Comparison of ENCODE assay signal across 13 cellular contexts in genomic region chr15:65305776-65306175, GRCh38. TPM values are rescaled to one million over a fixed set of nuclear protein-coding genes. Genes with fewer than 3 reads are reported as not detected.
DNase-seq lines count a peak whose midpoint lies in the region; ATAC-seq and TF ChIP-seq lines count a peak whose summit lies in the region.
"Had no signal": no experiment of that assay in that cellular context is flagged by ENCODE, and none has a peak within 500 bp of the region (broad histone marks: within the 10 kb centered on the region; RNA-seq: fewer than 3 reads in every experiment).

No MANE protein-coding gene starts in this region.

- peaks cover 6% of the 10 kb centered on the region for H3K27me3 Mint-ChIP-seq in CD4-positive, alpha-beta T cell
- H3K27me3 Mint-ChIP-seq in T-helper 17 cell (no peaks in the 10 kb centered on the region), CD14-positive monocyte (ENCODE audit: low read depth in 3 of 3) (no peaks in the 10 kb centered on the region)

- no peak overlapping the region for H4K8ac ChIP-seq in mesenchymal stem cell (ENCODE audit: low read length)

- no peaks in the 10 kb centered on the region for H3K79me1 ChIP-seq in mesenchymal stem cell (replicated peaks; ENCODE audit: low read length, poor library complexity, severe bottlenecking)

- H3K27ac ChIP-seq in CD4-positive, alpha-beta T cell (ENCODE audit: low read depth, low read length): no peak overlapping the region
- no peak overlapping the region for H3K27ac ChIP-seq in mesenchymal stem cell (ENCODE audit: low read length, poor library complexity, severe bottlenecking)

- H3K4me3 Mint-ChIP-seq in CD4-positive, alpha-beta T cell: peak overlapping the region; percentile 55
- no peak overlapping the region for H3K4me3 Mint-ChIP-seq in T-helper 17 cell
- H3K4me3 Mint-ChIP-seq in CD14-positive monocyte: no peak overlapping the region

- H2BK15ac ChIP-seq in mesenchymal stem cell (ENCODE audit: low read depth, poor library complexity, severe bottlenecking): no peak overlapping the region

- no peak overlapping the region for H3K4ac ChIP-seq in mesenchymal stem cell (ENCODE audit: low read depth in 1 of 2, low read length in 2 of 2)

- WGBS in mesenchymal stem cell: no CpG with 5 or more reads among the region's 3 CpGs

- H3K18ac ChIP-seq in mesenchymal stem cell (ENCODE audit: low read depth in 1 of 2, low read length in 2 of 2): no peak overlapping the region

- no peak overlapping the region for H2AK5ac ChIP-seq in mesenchymal stem cell (ENCODE audit: low read length, severe bottlenecking)

- CTCF ChIA-PET in CD4-positive, alpha-beta T cell (lab: Charles Lee): interaction anchor here (0.6 to 1.2 kb wide), 3 partner anchors 8 to 80 kb away, joined by 3 to 4 read pairs (median 3); partner anchors contain the start of gene PARP16

- H2BK12ac ChIP-seq in mesenchymal stem cell (ENCODE audit: low read length in 2 of 2): no peak overlapping the region

- no peak overlapping the region for H2BK5ac ChIP-seq in mesenchymal stem cell (ENCODE audit: low read depth, low read length, poor library complexity, severe bottlenecking)

- peaks cover 7% of the 10 kb centered on the region for H3K4me1 ChIP-seq in mesenchymal stem cell (ENCODE audit: control insufficient read depth, insufficient read depth, low read depth, low read length)

- H3K36me3 ChIP-seq in mesenchymal stem cell (ENCODE audit: control insufficient read depth in 1 of 2, insufficient read depth in 2 of 2, low read depth in 1 of 2, low read length in 2 of 2): peaks cover 0 to 3% of the 10 kb centered on the region in 2 experiments
- H3K36me3 ChIP-seq: ovary had no signal

- peaks cover 17% of the 10 kb centered on the region for H3K4me1 Mint-ChIP-seq in CD4-positive, alpha-beta T cell (ENCODE audit: low read depth)
- H3K4me1 Mint-ChIP-seq in T-helper 17 cell (peaks cover 16% of the 10 kb centered on the region), CD14-positive monocyte (peaks cover 31% of the 10 kb centered on the region)

- POLR2A ChIA-PET in CD4-positive, alpha-beta T cell (lab: Charles Lee): interaction anchor here (0.7 to 4.7 kb wide), 5 partner anchors 19 to 1767 kb away, joined by 3 to 106 read pairs (median 3); partner anchors contain the start of genes CLPX and PARP16

- no peak for DNase-seq in CD4-positive, alpha-beta T cell
- DNase-seq in EL (peak; percentile 17), T-helper 17 cell (no peak), mesenchymal stem cell (peak; percentile 74), CD14-positive monocyte (ENCODE audit: low spot score) (no peak), anterior cingulate cortex (lab: John Stamatoyannopoulos, UW) (no peak), RKO (ENCODE audit: low spot score) (no peak)
- DNase-seq: effector CD8-positive, alpha-beta T cell; NCI-H2029 had no signal

- no peak overlapping the region for H3K4me2 ChIP-seq in mesenchymal stem cell (ENCODE audit: low read length, poor library complexity, severe bottlenecking)

- no peak overlapping the region for H4K91ac ChIP-seq in mesenchymal stem cell (ENCODE audit: low read length)

- H3K14ac ChIP-seq in mesenchymal stem cell (ENCODE audit: low read length in 2 of 2): no peak overlapping the region

- H3K9me3 ChIP-seq in CD4-positive, alpha-beta T cell (ENCODE audit: control insufficient read depth, low read length): no peaks in the 10 kb centered on the region
- H3K9me3 ChIP-seq in T-helper 17 cell (ENCODE audit: control insufficient read depth, low read length, poor library complexity, severe bottlenecking) (no peaks in the 10 kb centered on the region), mesenchymal stem cell (ENCODE audit: control insufficient read depth, low read length) (no peaks in the 10 kb centered on the region)
- H3K9me3 ChIP-seq: ovary had no signal

- intact Hi-C loops in CD4-positive, alpha-beta T cell (cut with DNase I, micrococcal nuclease): loop anchor here (2.0 to 10.0 kb wide), 3 partner anchors 121 to 471 kb away; partner anchors contain the start of genes CLPX (in 1 of the 2) and INTS14 (in 1 of the 2)
- intact Hi-C loops in CD14-positive monocyte (cut with micrococcal nuclease): loop anchor here in 1 of 2 donors (1.0 kb wide), 1 partner anchor 8 kb away; no protein-coding TSS in a partner anchor

- no peak overlapping the region for H3K4me3 ChIP-seq in mesenchymal stem cell (ENCODE audit: insufficient read depth in 1 of 2, low read depth in 1 of 2, low read length in 2 of 2)

- H3K9me3 Mint-ChIP-seq in CD4-positive, alpha-beta T cell: no peaks in the 10 kb centered on the region
- no peaks in the 10 kb centered on the region for H3K9me3 Mint-ChIP-seq in CD14-positive monocyte
- H3K9me3 Mint-ChIP-seq: activated T-helper 1 cell treated with anti-CD3 and anti-CD28 coated beads, Interleukin-12 subunit alpha, Interleukin-12 subunit beta, Interleukin-2, Interleukin-4 antibody, amounts not matched to agents 30 ng/mL and 10 ng/mL and 1 ng/mL, durations not matched to agents 14 hours and 24 hours and 36 hours had no signal

- no peak overlapping the region for H2BK120ac ChIP-seq in mesenchymal stem cell (ENCODE audit: low read depth, low read length)

- H3K9ac ChIP-seq in mesenchymal stem cell (ENCODE audit: low read length): no peak overlapping the region

- no peak for TF ChIP-seq CTCF in CD4-positive, alpha-beta T cell (IDR thresholded peaks at IDR 0.05)
- no peak for TF ChIP-seq CTCF in CD14-positive monocyte (IDR thresholded peaks at IDR 0.05)

- no peak overlapping the region for H2AFZ ChIP-seq in mesenchymal stem cell (ENCODE audit: low read depth, low read length)

- peaks cover 14% of the 10 kb centered on the region for H3K36me3 Mint-ChIP-seq in CD4-positive, alpha-beta T cell (ENCODE audit: low read depth)
- H3K36me3 Mint-ChIP-seq in T-helper 17 cell (ENCODE audit: low read depth): no peaks in the 10 kb centered on the region
- H3K36me3 Mint-ChIP-seq in CD14-positive monocyte: no peaks in the 10 kb centered on the region

- ATAC-seq in CD4-positive, alpha-beta T cell (ENCODE audit: poor library complexity): no peak
- no peak for ATAC-seq in T-helper 17 cell

- H3K27me3 ChIP-seq in CD4-positive, alpha-beta T cell (ENCODE audit: control insufficient read depth, insufficient read depth, low read length): no peaks in the 10 kb centered on the region
- H3K27me3 ChIP-seq in mesenchymal stem cell (ENCODE audit: control insufficient read depth in 1 of 2, insufficient read depth in 1 of 2, low read length in 2 of 2): no peaks in the 10 kb centered on the region
- H3K27me3 ChIP-seq: ovary had no signal

- no peak overlapping the region for H3K23ac ChIP-seq in mesenchymal stem cell (ENCODE audit: low read length in 2 of 2)

- peak overlapping the region; percentile 100 for H3K27ac Mint-ChIP-seq in CD4-positive, alpha-beta T cell
- H3K27ac Mint-ChIP-seq in T-helper 17 cell (peak overlapping the region; percentile 62), CD14-positive monocyte (no peak overlapping the region)

RNA-seq across cellular contexts. Expression of gene RNU5B-1, which starts 1.3 kb away (rescaled TPM):
- 10 to 100 TPM; 23.7 to 34.8 TPM for total RNA-seq in CD4-positive, alpha-beta T cell
- not detected for total RNA-seq in T-helper 17 cell
- polyA plus RNA-seq in mesenchymal stem cell (2013, experiment 1 of 2): not detected
- polyA plus RNA-seq in mesenchymal stem cell (2013, experiment 2 of 2): not detected
- polyA plus RNA-seq in CD14-positive monocyte: not detected
- total RNA-seq: activated T-helper 1 cell treated with anti-CD3 and anti-CD28 coated beads, Interleukin-12 subunit alpha, Interleukin-12 subunit beta, Interleukin-2, Interleukin-4 antibody, amounts not matched to agents 30 ng/mL and 10 ng/mL and 1 ng/mL, durations not matched to agents 14 hours and 24 hours and 36 hours; fibroblast of villous mesenchyme; H1 had no signal
- polyA plus RNA-seq: H1, ovary had no signal

RNA-seq across cellular contexts. Expression of gene RNU5A-1, which starts 9.9 kb away (rescaled TPM):
- total RNA-seq in CD4-positive, alpha-beta T cell: not detected
- total RNA-seq in T-helper 17 cell: not detected
- not detected for polyA plus RNA-seq in mesenchymal stem cell (2013, experiment 1 of 2)
- not detected for polyA plus RNA-seq in mesenchymal stem cell (2013, experiment 2 of 2)
- polyA plus RNA-seq in CD14-positive monocyte: not detected
- total RNA-seq: activated T-helper 1 cell treated with anti-CD3 and anti-CD28 coated beads, Interleukin-12 subunit alpha, Interleukin-12 subunit beta, Interleukin-2, Interleukin-4 antibody, amounts not matched to agents 30 ng/mL and 10 ng/mL and 1 ng/mL, durations not matched to agents 14 hours and 24 hours and 36 hours; fibroblast of villous mesenchyme; H1; ovary had no signal
- polyA plus RNA-seq: H1, ovary had no signal

RNA-seq across cellular contexts. Expression of gene PARP16, which starts 19.1 kb away (rescaled TPM):
- total RNA-seq in CD4-positive, alpha-beta T cell: 10 to 100 TPM; 11.3 to 12.9 TPM
- 10 to 100 TPM; 11.5 to 13.8 TPM for total RNA-seq in T-helper 17 cell
- 3.5 TPM for polyA plus RNA-seq in mesenchymal stem cell (2013, experiment 1 of 2)
- polyA plus RNA-seq in mesenchymal stem cell (2013, experiment 2 of 2): 3.9 TPM
- polyA plus RNA-seq in CD14-positive monocyte: 1 to 10 TPM; 4.8 to 6.9 TPM

Comparison
In these comparisons a context has a peak if more than half of its experiments do, and no peak if none do; other contexts are left out.
1. DNase-seq: peak in EL (single experiment) and mesenchymal stem cell (single experiment); none in CD4-positive, alpha-beta T cell (0 of 10), T-helper 17 cell (0 of 3), CD14-positive monocyte (single experiment), anterior cingulate cortex (0 of 58) and RKO (single experiment).
2. H3K27ac Mint-ChIP-seq: peak in CD4-positive, alpha-beta T cell (single experiment) and T-helper 17 cell (single experiment); none in CD14-positive monocyte (0 of 7).